9 cellular contexts compared by ENCODE assay signal in genomic region chr14:55180434-55180833, GRCh38. TPM values are rescaled to one million over a fixed set of nuclear protein-coding genes. Genes with fewer than 3 reads are reported as not detected.
DNase-seq lines count a peak whose midpoint lies in the region; ATAC-seq, FAIRE-seq and TF ChIP-seq lines count a peak whose summit lies in the region.
"Had no signal": no experiment of that assay in that cellular context is flagged by ENCODE, and none has a peak within 500 bp of the region (broad histone marks: within the 10 kb centered on the region; RNA-seq: fewer than 3 reads in every experiment).

No MANE protein-coding gene starts in this region.

- DNase-seq in GM12892 (ENCODE audit: insufficient read length) = peak; percentile 10
- peak; percentile 33 to 49 for DNase-seq in foreskin fibroblast
- DNase-seq in T-helper 9 cell = no peak
- no peak for DNase-seq in activated CD4-positive, CD25-positive, alpha-beta regulatory T cell (lab: John Stamatoyannopoulos, UW)
- no peak for DNase-seq in NAMALWA (ENCODE audit: low spot score)
- DNase-seq: NCI-H2081 had no signal

- peak; percentile 89 for FAIRE-seq in GM12892 (lab: Jason Lieb, UNC)

- no peak for TF ChIP-seq POLR2A in GM12892 (IDR thresholded peaks at IDR 0.05; ENCODE audit: low read depth, low read length)

- ATAC-seq in GM21360 (IDR thresholded peaks at IDR 0.05; ENCODE audit: unreplicated experiment) (peak; percentile 88), HG03159 (IDR thresholded peaks at IDR 0.05; ENCODE audit: unreplicated experiment) (peak; percentile 57), HG02678 (IDR thresholded peaks at IDR 0.05; ENCODE audit: unreplicated experiment) (no peak)

- TF ChIP-seq CTCF in foreskin fibroblast (IDR thresholded peaks at IDR 0.05; ENCODE audit: low read depth, low read length) = no peak

- no peak overlapping the region for H3K4me3 ChIP-seq in foreskin fibroblast (ENCODE audit: low read depth in 1 of 2, low read length in 2 of 2)

RNA-seq across cellular contexts. Expression of gene DLGAP5, which starts 11.0 kb away (rescaled TPM):
- 32.3 TPM for polyA plus RNA-seq in GM12892 (2012; ENCODE audit: missing spikeins)

RNA-seq across cellular contexts. Expression of gene LGALS3, which starts 51.4 kb away (rescaled TPM):
- 48.5 TPM for polyA plus RNA-seq in GM12892 (2012; ENCODE audit: missing spikeins)

Comparison
In these comparisons a context has a peak if more than half of its experiments do, and no peak if none do; other contexts are left out.
1. DNase-seq: peak in GM12892 (single experiment) and foreskin fibroblast (2 of 2); none in T-helper 9 cell (single experiment), activated CD4-positive, CD25-positive, alpha-beta regulatory T cell (0 of 4) and NAMALWA (single experiment).